1 cellular context compared by ENCODE assay signal in genomic region chr11:11871991-11872401, GRCh38.
TF ChIP-seq lines count a peak whose summit lies in the region.

No MANE protein-coding gene starts in this region.

TF ChIP-seq in K562, 482 proteins besides CTCF, POLR2A, EP300 and RAD21 (continued from another document):
- TF ChIP-seq MYC (IDR thresholded peaks at IDR 0.05; ENCODE audit: low read depth, low read length): no peak
- no peak for TF ChIP-seq MYC (CRISPR knock-in tag; IDR thresholded peaks at IDR 0.05; ENCODE audit: borderline replicate concordance, low read depth)
- TF ChIP-seq ZNF444 (CRISPR knock-in tag; IDR thresholded peaks at IDR 0.05): no peak
- no peak for TF ChIP-seq ZNF408 (CRISPR knock-in tag; IDR thresholded peaks at IDR 0.05; ENCODE audit: low read depth)
- no peak for TF ChIP-seq SAFB (IDR thresholded peaks at IDR 0.05; ENCODE audit: borderline replicate concordance, low read depth, low read length)
- TF ChIP-seq, protein P1, sequence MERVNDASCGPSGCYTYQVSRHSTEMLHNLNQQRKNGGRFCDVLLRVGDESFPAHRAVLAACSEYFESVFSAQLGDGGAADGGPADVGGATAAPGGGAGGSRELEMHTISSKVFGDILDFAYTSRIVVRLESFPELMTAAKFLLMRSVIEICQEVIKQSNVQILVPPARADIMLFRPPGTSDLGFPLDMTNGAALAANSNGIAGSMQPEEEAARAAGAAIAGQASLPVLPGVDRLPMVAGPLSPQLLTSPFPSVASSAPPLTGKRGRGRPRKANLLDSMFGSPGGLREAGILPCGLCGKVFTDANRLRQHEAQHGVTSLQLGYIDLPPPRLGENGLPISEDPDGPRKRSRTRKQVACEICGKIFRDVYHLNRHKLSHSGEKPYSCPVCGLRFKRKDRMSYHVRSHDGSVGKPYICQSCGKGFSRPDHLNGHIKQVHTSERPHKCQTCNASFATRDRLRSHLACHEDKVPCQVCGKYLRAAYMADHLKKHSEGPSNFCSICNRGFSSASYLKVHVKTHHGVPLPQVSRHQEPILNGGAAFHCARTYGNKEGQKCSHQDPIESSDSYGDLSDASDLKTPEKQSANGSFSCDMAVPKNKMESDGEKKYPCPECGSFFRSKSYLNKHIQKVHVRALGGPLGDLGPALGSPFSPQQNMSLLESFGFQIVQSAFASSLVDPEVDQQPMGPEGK (CRISPR knock-in tag; IDR thresholded peaks at IDR 0.05; ENCODE audit: borderline replicate concordance): no peak
- TF ChIP-seq NR1H2 (CRISPR knock-in tag; IDR thresholded peaks at IDR 0.05): no peak
- no peak for TF ChIP-seq CEBPB (tag; IDR thresholded peaks at IDR 0.05)
- TF ChIP-seq ZNF311 (CRISPR knock-in tag; IDR thresholded peaks at IDR 0.05): no peak
- no peak for TF ChIP-seq ZNF140 (CRISPR knock-in tag; IDR thresholded peaks at IDR 0.05)
- TF ChIP-seq GABPB2 (CRISPR knock-in tag; conservative IDR thresholded peaks at IDR 0.05): no peak
- no peak for TF ChIP-seq HMGN3 (IDR thresholded peaks at IDR 0.05; ENCODE audit: borderline replicate concordance, extremely low read depth, insufficient read length, low read depth, low read length)
